Comparison of ENCODE assay signal across 1 cellular context in the genomic region with DNA sequence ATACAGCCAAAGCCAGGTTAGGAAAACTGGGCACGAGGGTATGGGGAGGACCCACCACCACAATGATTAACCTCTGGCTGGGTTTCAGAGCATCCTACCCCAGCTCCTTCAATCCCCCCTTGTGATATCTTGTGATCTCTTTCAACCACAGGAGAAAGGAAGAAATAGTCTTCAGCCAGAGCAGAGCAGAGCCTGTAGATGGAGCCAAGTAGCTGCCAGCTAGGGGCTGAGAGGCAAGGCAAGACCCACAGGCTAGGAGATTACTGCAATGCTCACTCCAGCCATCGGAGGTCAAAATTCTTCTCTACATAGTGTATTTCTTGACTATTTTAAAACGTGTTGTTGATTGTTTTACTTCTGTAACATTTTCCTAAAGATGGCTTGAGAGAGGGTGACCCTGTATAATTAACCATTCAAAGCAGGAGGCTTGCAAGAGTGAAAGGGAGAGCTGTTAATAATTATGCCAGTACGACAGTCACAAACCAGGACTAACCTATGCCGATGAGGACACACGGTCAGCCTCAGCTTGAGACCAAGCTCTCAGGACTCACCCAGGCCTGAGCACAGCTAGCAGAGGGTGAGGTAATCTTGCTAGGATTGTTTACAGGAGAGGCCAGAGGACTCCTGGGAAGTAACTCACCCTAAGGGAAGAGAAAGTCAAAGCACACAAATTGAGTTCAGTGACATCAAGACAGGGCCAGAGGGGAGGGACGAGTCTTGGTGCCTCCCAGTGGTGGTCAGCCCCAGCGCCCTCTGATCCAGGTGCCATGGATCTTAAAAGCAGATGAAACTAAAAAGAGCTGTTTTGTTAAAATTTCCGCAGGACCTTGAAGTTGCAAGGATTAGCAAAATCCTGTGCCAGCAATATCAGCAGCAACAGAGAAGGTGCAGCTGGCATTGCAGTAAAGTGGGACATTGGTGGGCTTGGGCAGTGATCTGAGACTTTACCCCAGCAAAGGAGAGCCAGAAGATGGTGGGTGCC.
TF ChIP-seq lines count a peak whose summit lies in the region.

No MANE protein-coding gene starts in this region.

TF ChIP-seq in IMR-90, 13 proteins besides CTCF, POLR2A, EP300 and RAD21:
- TF ChIP-seq SMC3 (IDR thresholded peaks at IDR 0.05; ENCODE audit: low read depth, low read length) (peak; percentile 43), RFX5 (IDR thresholded peaks at IDR 0.05; ENCODE audit: low read depth, low read length) (no peak)
